In genomic region chr1:109787845-109788605, GRCh38 we compare ENCODE assay signal across 16 cellular contexts. TPM values are rescaled to one million over a fixed set of nuclear protein-coding genes. Genes with fewer than 3 reads are reported as not detected.
DNase-seq lines count a peak whose midpoint lies in the region; ATAC-seq and TF ChIP-seq lines count a peak whose summit lies in the region.
"Had no signal": no experiment of that assay in that cellular context is flagged by ENCODE, and none has a peak within 500 bp of the region (broad histone marks: within the 10 kb centered on the region; RNA-seq: fewer than 3 reads in every experiment).

No MANE protein-coding gene starts in this region.

- H3K27ac ChIP-seq in cardiac muscle cell (peak overlapping the region; percentile 73), lower lobe of right lung (no peak overlapping the region)

- no peaks in the 10 kb centered on the region for H3K9me3 ChIP-seq in cardiac muscle cell (ENCODE audit: low read depth)
- H3K9me3 ChIP-seq in lower lobe of right lung = no peaks in the 10 kb centered on the region
- H3K9me3 ChIP-seq: heart right ventricle had no signal

- H3K9me3 Mint-ChIP-seq in type B pancreatic cell = no peaks in the 10 kb centered on the region

- no peaks in the 10 kb centered on the region for H3K36me3 ChIP-seq in cardiac muscle cell
- no peaks in the 10 kb centered on the region for H3K36me3 ChIP-seq in lower lobe of right lung
- H3K36me3 ChIP-seq: heart right ventricle had no signal

- H3K27ac Mint-ChIP-seq in type B pancreatic cell = peak overlapping the region; percentile 70

- H3K4me3 ChIP-seq in cardiac muscle cell (no peak overlapping the region), lower lobe of right lung (no peak overlapping the region)
- H3K4me3 ChIP-seq: heart right ventricle had no signal

- no peak overlapping the region for H3K4me3 Mint-ChIP-seq in type B pancreatic cell

- intact Hi-C loops in Right ventricle myocardium superior (cut with DNase I) = loop anchor here (5.0 kb wide), 1 partner anchor 124 kb away; the partner anchor contains the start of gene CSF1
- intact Hi-C loops in lower lobe of right lung (cut with DNase I) = no loop called here

- TF ChIP-seq POLR2A in erythroblast (IDR thresholded peaks at IDR 0.05; ENCODE audit: low read length) = no peak

- TF ChIP-seq CTCF in cardiac muscle cell (IDR thresholded peaks at IDR 0.05; ENCODE audit: low read depth, low read length) = no peak
- TF ChIP-seq CTCF in lower lobe of right lung (IDR thresholded peaks at IDR 0.05) = no peak
- no peak for TF ChIP-seq CTCF in type B pancreatic cell (conservative IDR thresholded peaks at IDR 0.05)

- H3K4me1 Mint-ChIP-seq in type B pancreatic cell (ENCODE audit: unreplicated experiment) = peaks cover 59% of the 10 kb centered on the region

- H3K36me3 Mint-ChIP-seq in type B pancreatic cell = no peaks in the 10 kb centered on the region

- H3K27me3 ChIP-seq in cardiac muscle cell (no peaks in the 10 kb centered on the region), lower lobe of right lung (ENCODE audit: low read depth) (no peaks in the 10 kb centered on the region)
- H3K27me3 ChIP-seq: heart right ventricle had no signal

- no peaks in the 10 kb centered on the region for H3K27me3 Mint-ChIP-seq in type B pancreatic cell

- H3K4me1 ChIP-seq in cardiac muscle cell (ENCODE audit: low read depth) (peaks cover 65% of the 10 kb centered on the region), lower lobe of right lung (peaks cover 66% of the 10 kb centered on the region)

- ATAC-seq in Right ventricle myocardium superior (ENCODE audit: poor library complexity) (no peak), lower lobe of right lung (no peak)
- ATAC-seq: heart right ventricle had no signal

- DNase-seq in cardiac muscle cell (ENCODE audit: low read depth in 1 of 2, low spot score in 1 of 2) = peak in 1 of 2 donors; percentile 77
- DNase-seq in Right ventricle myocardium superior = no peak
- DNase-seq in activated naive CD4-positive, alpha-beta T cell treated with anti-CD3 and anti-CD28 coated beads, Interleukin-2, amount 50 U/mL, for 16 hours = peak; percentile 7
- peak; percentile 44 for DNase-seq in lower lobe of right lung
- DNase-seq in type B pancreatic cell (ENCODE audit: extremely low spot score, unreplicated experiment) = peak; percentile 65
- DNase-seq in NCI-H1694 (lab: John Stamatoyannopoulos, UW) = no peak
- DNase-seq in AG08396 (ENCODE audit: low spot score) = no peak
- no peak for DNase-seq in erythroblast (lab: John Stamatoyannopoulos, UW)
- DNase-seq: activated CD4-positive, CD25-positive, alpha-beta regulatory T cell; heart right ventricle; Kasumi-1; NCI-H1930; NCI-H526 treated with DMSO at 0.1 percent for 48 hours; occipital lobe had no signal

RNA-seq across cellular contexts. Expression of gene EPS8L3, which starts 24.3 kb away (rescaled TPM):
- not detected in 2 replicates for total RNA-seq in cardiac muscle cell
- polyA plus RNA-seq in cardiac muscle cell = 0.28 TPM in 1 of 2 replicates, not detected in the other
- total RNA-seq in Right ventricle myocardium superior = not detected
- not detected for total RNA-seq in lower lobe of right lung
- 9.9 and 19.1 TPM in 2 replicates for total RNA-seq in type B pancreatic cell (ENCODE audit: low replicate concordance)
- total RNA-seq: epithelial cell of proximal tubule, lower leg skin, occipital lobe had no signal
- polyA plus RNA-seq: heart right ventricle had no signal

RNA-seq across cellular contexts. Expression of gene GSTM3, which starts 47.2 kb away (rescaled TPM):
- total RNA-seq in cardiac muscle cell (46.9 and 65.8 TPM in 2 replicates), Right ventricle myocardium superior (112 TPM), lower lobe of right lung (18.5 TPM), type B pancreatic cell (ENCODE audit: low replicate concordance) (32.9 and 78.4 TPM in 2 replicates)
- polyA plus RNA-seq in cardiac muscle cell = 139 and 167 TPM in 2 replicates

Comparison
In these comparisons a context has a peak if more than half of its experiments do, and no peak if none do; other contexts are left out.
1. DNase-seq: peak in activated naive CD4-positive, alpha-beta T cell treated with anti-CD3 and anti-CD28 coated beads, Interleukin-2, amount 50 U/mL, for 16 hours (single experiment), lower lobe of right lung (single experiment) and type B pancreatic cell (single experiment); none in Right ventricle myocardium superior (single experiment), NCI-H1694 (single experiment), AG08396 (single experiment) and erythroblast (0 of 2).